In genomic region chr4:89108068-89108467, GRCh38 we compare ENCODE assay signal across 15 cellular contexts.
"Had no signal": no experiment of that assay in that cellular context is flagged by ENCODE, and none has a peak within 500 bp of the region (broad histone marks: within the 10 kb centered on the region; RNA-seq: fewer than 3 reads in every experiment).

No MANE protein-coding gene starts in this region.

- H3K4me3 ChIP-seq: hepatocyte, skin epidermis, stomach, thoracic aorta had no signal

- H3K9me3 Mint-ChIP-seq: dendritic cell treated with granulocyte-macrophage colony-stimulating factor and Interleukin-4, amounts not matched to agents 40 ng/mL and 50 ng/mL, for 4 days had no signal

- H3K4me2 ChIP-seq: hepatocyte had no signal

- DNase-seq: activated CD4-positive, alpha-beta T cell treated with anti-CD3 and anti-CD28 coated beads, Interleukin-2, amount 50 U/mL, for 4 hours; activated effector memory CD4-positive, alpha-beta T cell treated with anti-CD3 and anti-CD28 coated beads, Interleukin-2, amount 50 U/mL, for 16 hours; activated T-cell treated with anti-CD3 and anti-CD28 coated beads, Interleukin-2, amount 50 U/mL, for 4 hours; amygdala; brain microvascular endothelial cell; endodermal cell; left ventricle myocardium superior; stimulated activated CD4-positive, alpha-beta T cell treated with anti-CD3 and anti-CD28 coated beads, Interleukin-4, amount 100 ng/mL, for 4 hours; stomach had no signal

- H3K27ac Mint-ChIP-seq: activated naive CD4-positive, alpha-beta T cell treated with anti-CD3 and anti-CD28 coated beads, Interleukin-2, amount 50 U/mL, for 72 hours; dendritic cell treated with granulocyte-macrophage colony-stimulating factor and Interleukin-4, amounts not matched to agents 40 ng/mL and 50 ng/mL, for 4 days; endodermal cell had no signal

- H2AFZ ChIP-seq: hepatocyte had no signal

- H3K27ac ChIP-seq: brain microvascular endothelial cell, hepatocyte, neutrophil, skin epidermis, stomach, thoracic aorta had no signal

- ATAC-seq: activated naive CD4-positive, alpha-beta T cell treated with anti-CD3 and anti-CD28 coated beads, Interleukin-2, amount 50 U/mL, for 72 hours; activated T-cell treated with anti-CD3 and anti-CD28 coated beads, Interleukin-2, amount 50 U/mL, for 4 hours; left ventricle myocardium superior had no signal

- H3K9me3 ChIP-seq: neutrophil, stomach, thoracic aorta had no signal

- H3K27me3 ChIP-seq: hepatocyte, stomach had no signal

- H3K4me3 Mint-ChIP-seq: activated T-cell treated with anti-CD3 and anti-CD28 coated beads, Interleukin-2, amount 50 U/mL, for 4 hours; dendritic cell treated with granulocyte-macrophage colony-stimulating factor and Interleukin-4, amounts not matched to agents 40 ng/mL and 50 ng/mL, for 4 days; endodermal cell had no signal

- H3K36me3 ChIP-seq: brain microvascular endothelial cell, neutrophil, stomach, thoracic aorta had no signal
